In the genomic region with DNA sequence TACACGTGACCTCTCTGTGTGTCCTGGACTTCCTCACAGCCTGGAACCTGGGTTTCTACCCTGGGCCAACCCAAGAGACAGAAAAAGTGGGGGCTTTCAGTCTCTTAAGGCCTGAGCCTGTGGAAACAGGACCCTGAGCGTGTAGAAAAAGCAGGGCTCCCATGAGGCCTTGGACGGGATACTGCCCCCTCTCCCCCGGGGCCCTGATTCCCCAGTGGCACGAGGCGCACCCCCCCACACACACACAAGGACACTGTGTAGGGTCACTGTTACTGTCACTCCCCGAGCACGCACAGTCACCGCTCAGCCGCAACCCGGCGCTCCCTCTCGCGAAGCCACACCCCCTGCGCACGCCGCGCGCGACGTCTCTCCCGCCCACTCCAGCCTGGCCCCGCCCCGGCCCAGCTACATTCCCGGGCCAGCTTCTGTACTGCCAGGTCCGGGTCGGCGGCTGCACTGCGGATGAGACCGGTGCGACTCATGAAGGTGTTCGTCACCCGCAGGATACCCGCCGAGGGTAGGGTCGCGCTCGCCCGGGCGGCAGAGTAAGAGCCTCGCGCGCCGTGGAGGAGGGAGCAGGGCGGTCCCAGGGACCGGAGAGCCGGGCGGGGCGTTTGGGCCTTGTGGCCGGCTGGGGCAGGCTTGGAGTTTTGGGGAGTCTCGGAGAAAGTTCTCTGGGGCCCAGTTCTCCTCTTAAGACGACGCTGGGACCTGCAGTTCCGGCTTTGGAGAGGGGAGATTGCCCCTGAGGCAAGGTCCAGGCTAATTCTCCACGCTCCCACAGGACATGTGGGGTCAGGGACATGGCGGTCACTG, we compare ENCODE assay signal across 8 cellular contexts. TPM values are rescaled to one million over a fixed set of nuclear protein-coding genes. Genes with fewer than 3 reads are reported as not detected.
DNase-seq lines count a peak whose midpoint lies in the region; ATAC-seq and TF ChIP-seq lines count a peak whose summit lies in the region.

Gene GRHPR (plus strand): TSS at position 408 of the 816 bp plus-strand sequence. CDS start 55 bp downstream, at position 463.

- H3K27me3 ChIP-seq in HUES6 (ENCODE audit: control insufficient read depth, insufficient read depth, low read length), result no peaks in the 10 kb centered on the region
- no peaks in the 10 kb centered on the region for H3K27me3 ChIP-seq in PC-3 (ENCODE audit: low read length)
- no peaks in the 10 kb centered on the region for H3K27me3 ChIP-seq in muscle layer of colon (ENCODE audit: control insufficient read depth in 1 of 2, insufficient read depth in 2 of 2, low read length in 2 of 2)

- peak within 1 kb of the TSS; percentile 84 for H2AFZ ChIP-seq in PC-3 (ENCODE audit: low read length)

- H3K4me2 ChIP-seq in PC-3 (ENCODE audit: low read length), result peak within 1 kb of the TSS; percentile 88

- TSS peak; percentile 56 for BruUV-seq in PC-3 (replicated peaks; lab: Mats Ljungman, UMichigan)

- H3F3A ChIP-seq in PC-3 (ENCODE audit: low read length, unreplicated experiment), result no peaks in the 10 kb centered on the region

- peaks cover 28% of the 10 kb centered on the region for H3K36me3 ChIP-seq in HUES6 (ENCODE audit: control insufficient read depth, insufficient read depth, low read length)
- H3K36me3 ChIP-seq in PC-3 (ENCODE audit: low read depth, low read length), result no peaks in the 10 kb centered on the region
- peaks cover 15% of the 10 kb centered on the region for H3K36me3 ChIP-seq in muscle layer of colon (ENCODE audit: insufficient read depth, low read length)

- H3K27ac ChIP-seq in HUES6 (ENCODE audit: low read depth, low read length) (peak within 1 kb of the TSS; percentile 86; the same call in 1 of the 2 replicates), PC-3 (ENCODE audit: low read length) (peak within 1 kb of the TSS; percentile 26), muscle layer of colon (ENCODE audit: low read depth, low read length) (peak within 1 kb of the TSS; percentile 86)

- H4K20me1 ChIP-seq in PC-3 (ENCODE audit: low read length), result no peaks in the 10 kb centered on the region

- POLR2A ChIA-PET in PC-3 (lab: Charles Lee; ENCODE audit: unreplicated experiment), result no interaction called here

- H3K4me1 ChIP-seq in HUES6 (ENCODE audit: control insufficient read depth, insufficient read depth, low read length) (peaks cover 26% of the 10 kb centered on the region), PC-3 (ENCODE audit: insufficient read depth, low read length) (peaks cover 21% of the 10 kb centered on the region), muscle layer of colon (ENCODE audit: insufficient read depth, low read length) (peaks cover 29% of the 10 kb centered on the region)

- H3K79me2 ChIP-seq in PC-3 (ENCODE audit: low read length), result peaks cover 30% of the 10 kb centered on the region

- DNase-seq in DMS 273 (lab: John Stamatoyannopoulos, UW; ENCODE audit: unreplicated experiment), result peak; percentile 88
- peak; percentile 80 for DNase-seq in PC-3
- peak; percentile 90 for DNase-seq in activated T-cell treated with anti-CD3 and anti-CD28 coated beads for 48 hours (ENCODE audit: low read depth)
- DNase-seq in erythroblast (lab: John Stamatoyannopoulos, UW), result peak; percentile 91 to 94
- peak; percentile 76 to 87 for DNase-seq in stimulated activated CD8-positive, alpha-beta memory T cell treated with anti-CD3 and anti-CD28 coated beads, Interleukin-7, amount 100 ng/mL, for 4 hours (ENCODE audit: low read depth in 2 of 2)

- TF ChIP-seq POLR2A in erythroblast (IDR thresholded peaks at IDR 0.05; ENCODE audit: low read length), result peak; percentile 66

- no peak for TF ChIP-seq CTCF in PC-3 (conservative IDR thresholded peaks at IDR 0.05; ENCODE audit: low read depth, low read length)

- H3K4me3 ChIP-seq in HUES6 (ENCODE audit: low read depth, low read length) (peak within 1 kb of the TSS; percentile 95), PC-3 (ENCODE audit: low read length) (peak within 1 kb of the TSS; percentile 89), muscle layer of colon (ENCODE audit: low read depth in 1 of 2, low read length in 2 of 2) (peak within 1 kb of the TSS; percentile 83 to 88)

- intact Hi-C loops in PC-3 (cut with micrococcal nuclease), result no loop called here

- H3K9ac ChIP-seq in HUES6 (ENCODE audit: low read length) (peak within 1 kb of the TSS; percentile 79), PC-3 (ENCODE audit: low read length) (peak within 1 kb of the TSS; percentile 90), muscle layer of colon (ENCODE audit: low read length) (peak within 1 kb of the TSS; percentile 53)

- peak; percentile 94 for ATAC-seq in GM21447 (IDR thresholded peaks at IDR 0.05; ENCODE audit: unreplicated experiment)
- peak; percentile 97 for ATAC-seq in PC-3

- H3K9me2 ChIP-seq in PC-3 (replicated peaks; ENCODE audit: low read length), result no peaks in the 10 kb centered on the region

- CTCF ChIA-PET in PC-3 (lab: Charles Lee), result no interaction called here

- H3K9me3 ChIP-seq in HUES6 (ENCODE audit: control insufficient read depth, insufficient read depth, low read depth, low read length) (no peaks in the 10 kb centered on the region), PC-3 (ENCODE audit: low read length) (no peaks in the 10 kb centered on the region), muscle layer of colon (ENCODE audit: low read length) (no peaks in the 10 kb centered on the region)

RNA-seq across cellular contexts. Expression of gene GRHPR, which starts in this region (rescaled TPM):
- total RNA-seq in PC-3 (2014; rRNA removed), result 75.3 and 84.1 TPM in 2 replicates

Comparison
In these comparisons a context has a peak if more than half of its experiments do, and no peak if none do; other contexts are left out.
1. Peak in every context shown above with its lines: DNase-seq, ATAC-seq, H3K4me3 ChIP-seq and H3K27ac ChIP-seq.
2. H3K27ac ChIP-seq: peak in every context shown above with its lines; median percentile 86 in HUES6; 86 in muscle layer of colon; 26 in PC-3.